In genomic region chr2:110731064-110731463, GRCh38 we compare ENCODE assay signal across 1 cellular context.
TF ChIP-seq lines count a peak whose summit lies in the region.

No MANE protein-coding gene starts in this region.

TF ChIP-seq in GM12878, 131 proteins besides CTCF, POLR2A, EP300 and RAD21:
- no peak for TF ChIP-seq MEF2A (IDR thresholded peaks at IDR 0.05; ENCODE audit: insufficient read depth, low read depth, low read length)
- TF ChIP-seq PRDM15 (CRISPR knock-in tag; IDR thresholded peaks at IDR 0.05), result no peak
- no peak for TF ChIP-seq FOXK2 (IDR thresholded peaks at IDR 0.05)
- peak; percentile 53 for TF ChIP-seq MEF2B (IDR thresholded peaks at IDR 0.05; ENCODE audit: partially characterized antibody, poor library complexity, severe bottlenecking)
- no peak for TF ChIP-seq HDAC2 (IDR thresholded peaks at IDR 0.05)
- TF ChIP-seq IKZF2 (IDR thresholded peaks at IDR 0.05), result peak in 1 of 2 experiments; percentile 31; a peak in 1 of 4 replicates
- TF ChIP-seq ZNF687 (IDR thresholded peaks at IDR 0.05), result no peak
- TF ChIP-seq RELA (IDR thresholded peaks at IDR 0.05; ENCODE audit: borderline replicate concordance, partially characterized antibody), result no peak
- no peak for TF ChIP-seq ATF3 (IDR thresholded peaks at IDR 0.05; ENCODE audit: borderline replicate concordance, extremely low read depth, low read depth, low read length)
- 0 out of 2 replicates have a peak, but pooled peaks have one; percentile 33 for TF ChIP-seq IKZF1 (conservative IDR thresholded peaks at IDR 0.05)
- TF ChIP-seq LARP7 (IDR thresholded peaks at IDR 0.05), result no peak
- TF ChIP-seq IRF4 (IDR thresholded peaks at IDR 0.05; ENCODE audit: low read depth, low read length), result no peak
- TF ChIP-seq RUNX3 (IDR thresholded peaks at IDR 0.05; ENCODE audit: low read length), result peak; percentile 21; the same call in 1 of the 2 replicates
